15 cellular contexts compared by ENCODE assay signal in genomic region chr13:43848250-43848649, GRCh38. TPM values are rescaled to one million over a fixed set of nuclear protein-coding genes. Genes with fewer than 3 reads are reported as not detected.
A peak's percentile ranks its signal among the peaks of the same experiment; 100 is the strongest.
DNase-seq lines count a peak whose midpoint lies in the region; ATAC-seq and TF ChIP-seq lines count a peak whose summit lies in the region.
"Had no signal": no experiment of that assay in that cellular context is flagged by ENCODE, and none has a peak within 500 bp of the region (broad histone marks: within the 10 kb centered on the region; RNA-seq: fewer than 3 reads in every experiment).

No MANE protein-coding gene starts in this region.

- H3K4me3 Mint-ChIP-seq in natural killer cell, result no peak overlapping the region
- H3K4me3 Mint-ChIP-seq: activated T-cell treated with anti-CD3 and anti-CD28 coated beads, Interleukin-2, amount 50 U/mL, for 4 hours; neural progenitor cell had no signal

- ATAC-seq in left cardiac atrium (peak; percentile 12 to 60), Right ventricle myocardium superior (ENCODE audit: poor library complexity) (no peak), natural killer cell (no peak), GM19397 (IDR thresholded peaks at IDR 0.05; ENCODE audit: unreplicated experiment) (no peak)
- ATAC-seq: activated T-cell treated with anti-CD3 and anti-CD28 coated beads, Interleukin-2, amount 50 U/mL, for 4 hours had no signal

- intact Hi-C loops in left cardiac atrium (cut with DNase I), result no loop called here
- intact Hi-C loops in Right ventricle myocardium superior (cut with DNase I), result no loop called here
- intact Hi-C loops in natural killer cell (cut with micrococcal nuclease), result no loop called here

- DNase-seq in left cardiac atrium, result no peak
- DNase-seq in Right ventricle myocardium superior, result no peak
- peak; percentile 95 for DNase-seq in SKM-1 treated with dmso at 0.1 percent for 144 hours (lab: John Stamatoyannopoulos, UW; ENCODE audit: unreplicated experiment)
- DNase-seq in fibroblast of mammary gland (ENCODE audit: low read depth), result peak; percentile 75
- no peak for DNase-seq in NCI-H82 treated with DMSO at 0.1 percent for 48 hours (lab: John Stamatoyannopoulos, UW; ENCODE audit: unreplicated experiment)
- DNase-seq in SHP77 treated with DMSO at 0.1 percent for 48 hours (lab: John Stamatoyannopoulos, UW), result no peak
- no peak for DNase-seq in natural killer cell
- DNase-seq: activated CD4-positive, CD25-positive, alpha-beta regulatory T cell; activated T-cell treated with anti-CD3 and anti-CD28 coated beads, Interleukin-2, amount 50 U/mL, for 4 hours; NCI-H524; SJCRH30 had no signal

- TF ChIP-seq CTCF in fibroblast of mammary gland (conservative IDR thresholded peaks at IDR 0.05; ENCODE audit: control insufficient read depth, insufficient read depth, low read depth, low read length), result no peak
- no peak for TF ChIP-seq CTCF in natural killer cell (IDR thresholded peaks at IDR 0.05)

- H3K4me1 Mint-ChIP-seq in natural killer cell, result no peaks in the 10 kb centered on the region
- H3K4me1 Mint-ChIP-seq: neural progenitor cell had no signal

- no peak overlapping the region for H3K4me3 ChIP-seq in fibroblast of mammary gland (ENCODE audit: control insufficient read depth, low read depth, low read length)
- H3K4me3 ChIP-seq: cardiac muscle cell, esophagus muscularis mucosa, neural progenitor cell, SJCRH30 had no signal

- H3K36me3 Mint-ChIP-seq in natural killer cell, result peaks cover 36% of the 10 kb centered on the region

- H3K9me3 Mint-ChIP-seq in natural killer cell, result peaks cover 9 to 21% of the 10 kb centered on the region in 2 donors

- peaks cover 6 to 16% of the 10 kb centered on the region in 2 donors for H3K27me3 Mint-ChIP-seq in natural killer cell (ENCODE audit: low read depth in 2 of 2)

- no peak overlapping the region for H3K27ac Mint-ChIP-seq in natural killer cell
- H3K27ac Mint-ChIP-seq: neural progenitor cell had no signal

RNA-seq across cellular contexts. Expression of gene CCDC122, which starts 31.3 kb away (rescaled TPM):
- 10 to 100 TPM in 1 of 2 donors, 1 to 10 TPM in 1; 3.2 to 10.0 TPM for total RNA-seq in left cardiac atrium
- 3.4 TPM for total RNA-seq in Right ventricle myocardium superior
- 1 to 10 TPM; 1.2 to 2.1 (median 1.6) TPM for total RNA-seq in natural killer cell

RNA-seq across cellular contexts. Expression of gene LACC1, which starts 31.5 kb away (rescaled TPM):
- total RNA-seq in left cardiac atrium, result 1 to 10 TPM; 5.5 to 7.5 TPM
- total RNA-seq in Right ventricle myocardium superior, result 4.2 TPM
- total RNA-seq in natural killer cell, result 1 to 10 TPM; 1.1 to 4.3 (median 2.8) TPM

Comparison
In these comparisons a context has a peak if more than half of its experiments do, and no peak if none do; other contexts are left out.
1. ATAC-seq: peak in left cardiac atrium (2 of 2); none in Right ventricle myocardium superior (single experiment), natural killer cell (0 of 3) and GM19397 (single experiment).
2. DNase-seq: peak in SKM-1 treated with dmso at 0.1 percent for 144 hours (single experiment) and fibroblast of mammary gland (single experiment); none in left cardiac atrium (single experiment), Right ventricle myocardium superior (single experiment), NCI-H82 treated with DMSO at 0.1 percent for 48 hours (single experiment), SHP77 treated with DMSO at 0.1 percent for 48 hours (single experiment) and natural killer cell (single experiment).